Comparison of ENCODE assay signal across 20 cellular contexts in genomic region chr17:74796211-74796610, GRCh38. TPM values are rescaled to one million over a fixed set of nuclear protein-coding genes. Genes with fewer than 3 reads are reported as not detected.
A peak's percentile ranks its signal among the peaks of the same experiment; 100 is the strongest.
DNase-seq lines count a peak whose midpoint lies in the region; ATAC-seq and TF ChIP-seq lines count a peak whose summit lies in the region.
"Had no signal": no experiment of that assay in that cellular context is flagged by ENCODE, and none has a peak within 500 bp of the region (broad histone marks: within the 10 kb centered on the region; RNA-seq: fewer than 3 reads in every experiment).

No MANE protein-coding gene starts in this region.

- DNase-seq in Right ventricle myocardium superior (no peak), heart right ventricle (no peak), WERI-Rb-1 (no peak), cerebellum (ENCODE audit: low spot score) (peak; percentile 79), thyroid gland (peak in 1 of 2 donors; percentile 32), NCI-H82 treated with DMSO at 0.1 percent for 48 hours (lab: John Stamatoyannopoulos, UW; ENCODE audit: unreplicated experiment) (no peak)
- DNase-seq: 8988T; ACHN; AML-193; BE2C; CD4-positive, alpha-beta T cell; CD8-positive, alpha-beta memory T cell; EL; GF-D8; GOT3; HFFc6 had no signal

- H3K4me3 ChIP-seq in heart right ventricle (no peak overlapping the region), WERI-Rb-1 (ENCODE audit: low read depth, low read length) (no peak overlapping the region), thyroid gland (replicated peaks in 1 of 3) (no peak overlapping the region)
- H3K4me3 ChIP-seq: A549; BLaER1 treated with 17β-estradiol and CSF1 and Interleukin-3, amounts not matched to agents 10 nM and 100 nM; HAP-1 had no signal

- ATAC-seq in Right ventricle myocardium superior (ENCODE audit: poor library complexity) (peak; percentile 64), heart right ventricle (no peak), GM19023 (IDR thresholded peaks at IDR 0.05; ENCODE audit: unreplicated experiment) (no peak)
- ATAC-seq: A549 had no signal

- no peak overlapping the region for H3K27ac ChIP-seq in heart right ventricle
- H3K27ac ChIP-seq in WERI-Rb-1, result peak overlapping the region; percentile 2; the same call in 1 of the 2 replicates
- H3K27ac ChIP-seq in thyroid gland, result peak overlapping the region; percentile 25 to 67 (median 63)
- H3K27ac ChIP-seq: A549; BLaER1 treated with 17β-estradiol and CSF1 and Interleukin-3, amounts not matched to agents 10 nM and 100 nM had no signal

- no peaks in the 10 kb centered on the region for H3K9me3 ChIP-seq in heart right ventricle
- no peaks in the 10 kb centered on the region for H3K9me3 ChIP-seq in WERI-Rb-1 (ENCODE audit: severe bottlenecking)
- H3K9me3 ChIP-seq in thyroid gland, result no peaks in the 10 kb centered on the region
- H3K9me3 ChIP-seq: A549; BE2C; BLaER1 treated with 17β-estradiol and CSF1 and Interleukin-3, amounts not matched to agents 10 nM and 100 nM; HAP-1 had no signal

- H3K4me1 ChIP-seq in heart right ventricle (peaks cover 0 to 9% (median 0%) of the 10 kb centered on the region in 9 donors), thyroid gland (peaks cover 30 to 72% of the 10 kb centered on the region in 2 donors)
- H3K4me1 ChIP-seq: A549, HAP-1 had no signal

- no peak for TF ChIP-seq POLR2A in thyroid gland (IDR thresholded peaks at IDR 0.05)

- intact Hi-C loops in Right ventricle myocardium superior (cut with DNase I) (no loop called here), heart right ventricle (cut with DNase I) (no loop called here), thyroid gland (cut with DNase I) (no loop called here)

- H3K27me3 ChIP-seq in heart right ventricle, result no peaks in the 10 kb centered on the region
- no peaks in the 10 kb centered on the region for H3K27me3 ChIP-seq in WERI-Rb-1 (ENCODE audit: insufficient read depth, low read depth, severe bottlenecking)
- H3K27me3 ChIP-seq in thyroid gland, result no peaks in the 10 kb centered on the region
- H3K27me3 ChIP-seq: BE2C; BLaER1 treated with 17β-estradiol and CSF1 and Interleukin-3, amounts not matched to agents 10 nM and 100 nM had no signal

- no peak for TF ChIP-seq CTCF in heart right ventricle (IDR thresholded peaks at IDR 0.05)
- TF ChIP-seq CTCF in WERI-Rb-1 (IDR thresholded peaks at IDR 0.05; ENCODE audit: low read depth, low read length), result no peak
- TF ChIP-seq CTCF in thyroid gland (IDR thresholded peaks at IDR 0.05), result no peak

- H3K36me3 ChIP-seq in heart right ventricle, result peaks cover 0 to 91% (median 30%) of the 10 kb centered on the region in 9 donors
- peaks cover 74% of the 10 kb centered on the region for H3K36me3 ChIP-seq in WERI-Rb-1
- no peaks in the 10 kb centered on the region for H3K36me3 ChIP-seq in thyroid gland
- H3K36me3 ChIP-seq: BE2C had no signal

- 85 to 86% methylated on average over 4 of the region's 4 CpGs for WGBS in heart right ventricle, 2 donors
- WGBS in thyroid gland, 2 donors, result 80 to 86% methylated on average over 4 of the region's 4 CpGs

RNA-seq across cellular contexts. Expression of gene NAT9, which starts 20.1 kb away (rescaled TPM):
- total RNA-seq in Right ventricle myocardium superior, result 18.6 TPM
- total RNA-seq in heart right ventricle, result 10 to 100 TPM; 10.6 to 25.9 (median 17.0) TPM
- 10 to 100 TPM; 33.6 to 42.9 TPM for polyA plus RNA-seq in heart right ventricle
- total RNA-seq in cerebellum, result 22.0 TPM
- 10 to 100 TPM; 33.1 to 46.5 (median 41.4) TPM for total RNA-seq in thyroid gland

RNA-seq across cellular contexts. Expression of gene NHERF1, which starts 47.8 kb away (rescaled TPM):
- total RNA-seq in Right ventricle myocardium superior (13.7 TPM), heart right ventricle (10 to 100 TPM in 6 of 10 donors, 1 to 10 TPM in 4; 6.7 to 33.4 (median 12.7) TPM), cerebellum (10.3 TPM), thyroid gland (10 to 100 TPM; 21.9 to 63.4 (median 43.8) TPM)
- polyA plus RNA-seq in heart right ventricle, result 10 to 100 TPM in 1 of 2 donors, 1 to 10 TPM in 1; 6.9 to 24.5 TPM

RNA-seq across cellular contexts. Expression of gene RAB37, which starts 59.2 kb away (rescaled TPM):
- 4.1 TPM for total RNA-seq in Right ventricle myocardium superior
- 1 to 10 TPM in 9 of 10 donors, under 1 TPM in 1; 0.95 to 2.8 (median 1.6) TPM for total RNA-seq in heart right ventricle
- polyA plus RNA-seq in heart right ventricle, result 1 to 10 TPM in 1 of 2 donors, under 1 TPM in 1; 0.93 to 2.7 TPM
- total RNA-seq in cerebellum, result 0.82 TPM
- 1 to 10 TPM in 1 of 4 donors, under 1 TPM in 3; 0.33 to 1.8 (median 0.39) TPM for total RNA-seq in thyroid gland

Comparison
In these comparisons a context has a peak if more than half of its experiments do, and no peak if none do; other contexts are left out.
1. H3K27ac ChIP-seq: peak in WERI-Rb-1 (single experiment) and thyroid gland (3 of 3); none in heart right ventricle (0 of 10).